30 cellular contexts compared by ENCODE assay signal in genomic region chr1:180255538-180256352, GRCh38. TPM values are rescaled to one million over a fixed set of nuclear protein-coding genes. Genes with fewer than 3 reads are reported as not detected.
DNase-seq lines count a peak whose midpoint lies in the region; ATAC-seq and TF ChIP-seq lines count a peak whose summit lies in the region.
"Had no signal": no experiment of that assay in that cellular context is flagged by ENCODE, and none has a peak within 500 bp of the region (broad histone marks: within the 10 kb centered on the region; RNA-seq: fewer than 3 reads in every experiment).

No MANE protein-coding gene starts in this region.

- H3K9ac ChIP-seq in BLaER1 treated with 17β-estradiol and CSF1 and Interleukin-3, amounts not matched to agents 10 nM and 100 nM, result no peak overlapping the region
- H3K9ac ChIP-seq in Karpas-422 (ENCODE audit: low read length), result no peak overlapping the region

- H3K27me3 Mint-ChIP-seq in dendritic cell treated with granulocyte-macrophage colony-stimulating factor and Interleukin-4, amounts not matched to agents 40 ng/mL and 50 ng/mL, for 4 days, result peaks cover 44% of the 10 kb centered on the region

- H2AFZ ChIP-seq in Karpas-422 (ENCODE audit: low read length) (no peak overlapping the region), osteoblast (ENCODE audit: low read length) (no peak overlapping the region)

- H3K27me3 ChIP-seq in BLaER1 treated with 17β-estradiol and CSF1 and Interleukin-3, amounts not matched to agents 10 nM and 100 nM, result peaks cover 0 to 24% (median 0%) of the 10 kb centered on the region in 11 experiments; a peak in 6 of 22 replicates
- H3K27me3 ChIP-seq in Karpas-422 (ENCODE audit: low read length), result no peaks in the 10 kb centered on the region
- H3K27me3 ChIP-seq in osteoblast (ENCODE audit: insufficient read depth, low read length), result peaks cover 41% of the 10 kb centered on the region
- peaks cover 0 to 79% (median 30%) of the 10 kb centered on the region in 9 donors for H3K27me3 ChIP-seq in heart left ventricle
- H3K27me3 ChIP-seq: vagina had no signal

- H3K9me3 ChIP-seq in BLaER1 treated with 17β-estradiol and CSF1 and Interleukin-3, amounts not matched to agents 10 nM and 100 nM (replicated peaks in 1 of 11), result no peaks in the 10 kb centered on the region
- H3K9me3 ChIP-seq in Karpas-422 (ENCODE audit: low read length) (no peaks in the 10 kb centered on the region), osteoblast (ENCODE audit: low read depth, low read length) (no peaks in the 10 kb centered on the region), heart left ventricle (no peaks in the 10 kb centered on the region)
- H3K9me3 ChIP-seq: gastroesophageal sphincter, left ventricle myocardium inferior, neutrophil, prostate gland, tibial artery, vagina had no signal

- no peak for TF ChIP-seq CTCF in osteoblast (IDR thresholded peaks at IDR 0.05; ENCODE audit: extremely low read depth, low read depth, low read length)
- no peak for TF ChIP-seq CTCF in heart left ventricle (IDR thresholded peaks at IDR 0.05)

- 73 to 82% (median 74%) methylated on average over 11 to 18 of the region's 18 CpGs for WGBS in heart left ventricle, 4 donors

- H3K4me1 ChIP-seq in BLaER1 treated with 17β-estradiol and CSF1 and Interleukin-3, amounts not matched to agents 10 nM and 100 nM, result peaks cover 0 to 19% (median 15%) of the 10 kb centered on the region in 10 experiments; a peak in 13 of 20 replicates
- H3K4me1 ChIP-seq in Karpas-422 (ENCODE audit: low read length) (peaks cover 9% of the 10 kb centered on the region), osteoblast (ENCODE audit: insufficient read depth, low read length) (no peaks in the 10 kb centered on the region), heart left ventricle (no peaks in the 10 kb centered on the region)
- H3K4me1 ChIP-seq: gastroesophageal sphincter, left ventricle myocardium inferior, prostate gland, tibial artery, vagina had no signal

- H3K27ac ChIP-seq in BLaER1 treated with 17β-estradiol and CSF1 and Interleukin-3, amounts not matched to agents 10 nM and 100 nM, result no peak overlapping the region
- H3K27ac ChIP-seq in Karpas-422 (ENCODE audit: low read length) (no peak overlapping the region), osteoblast (ENCODE audit: low read depth, low read length) (no peak overlapping the region), heart left ventricle (no peak overlapping the region)
- H3K27ac ChIP-seq: brain microvascular endothelial cell, gastroesophageal sphincter, left ventricle myocardium inferior, neutrophil, prostate gland, tibial artery, vagina had no signal

- no peak for ATAC-seq in heart left ventricle
- ATAC-seq: gastroesophageal sphincter had no signal

- H3K36me3 ChIP-seq in BLaER1 treated with 17β-estradiol and CSF1 and Interleukin-3, amounts not matched to agents 10 nM and 100 nM, result no peaks in the 10 kb centered on the region
- H3K36me3 ChIP-seq in Karpas-422 (ENCODE audit: insufficient read depth, low read length) (no peaks in the 10 kb centered on the region), osteoblast (ENCODE audit: insufficient read depth, low read length) (no peaks in the 10 kb centered on the region), heart left ventricle (no peaks in the 10 kb centered on the region)
- H3K36me3 ChIP-seq: brain microvascular endothelial cell, gastroesophageal sphincter, left ventricle myocardium inferior, neutrophil, prostate gland, tibial artery, vagina had no signal

- H3K9me2 ChIP-seq in Karpas-422 (replicated peaks; ENCODE audit: insufficient read depth, low read length), result no peaks in the 10 kb centered on the region

- H4K20me1 ChIP-seq in BLaER1 treated with 17β-estradiol and CSF1 and Interleukin-3, amounts not matched to agents 10 nM and 100 nM, result peaks cover 0 to 20% (median 0%) of the 10 kb centered on the region in 11 experiments; a peak in 6 of 22 replicates
- no peaks in the 10 kb centered on the region for H4K20me1 ChIP-seq in Karpas-422 (ENCODE audit: insufficient read depth, low read depth, low read length)
- no peaks in the 10 kb centered on the region for H4K20me1 ChIP-seq in osteoblast (ENCODE audit: insufficient read depth, low read length)

- H3K4me1 Mint-ChIP-seq in dendritic cell treated with granulocyte-macrophage colony-stimulating factor and Interleukin-4, amounts not matched to agents 40 ng/mL and 50 ng/mL, for 4 days (ENCODE audit: low read depth), result peaks cover 32% of the 10 kb centered on the region
- H3K4me1 Mint-ChIP-seq: activated B cell treated with CpG ODN at 0.5 μM for 24 hours; activated CD4-positive, alpha-beta T cell treated with anti-CD3 and anti-CD28 coated beads, Interleukin-2, amount 10 ng/mL, durations not matched to agents 7 days and 5 days; activated naive CD4-positive, alpha-beta T cell treated with anti-CD3 and anti-CD28 coated beads, Interleukin-2, amount 50 U/mL, for 24 hours had no signal

- DNase-seq in Karpas-422, result peak; percentile 52
- DNase-seq in osteoblast (ENCODE audit: insufficient read length, low spot score, missing footprints), result peak; percentile 68
- no peak for DNase-seq in head of caudate nucleus
- no peak for DNase-seq in DMS114 treated with DMSO at 0.1 percent for 48 hours (lab: John Stamatoyannopoulos, UW; ENCODE audit: unreplicated experiment)
- DNase-seq in heart left ventricle, result no peak
- DNase-seq in midbrain (lab: John Stamatoyannopoulos, UW), result no peak
- DNase-seq: ACHN; activated B cell treated with CpG ODN at 0.5 μM for 24 hours; activated CD4-positive, alpha-beta T cell treated with anti-CD3 and anti-CD28 coated beads, Interleukin-2, amount 10 ng/mL, durations not matched to agents 7 days and 5 days; amniotic stem cell; brain microvascular endothelial cell; COR-L47; DND-41; GF-D8; Kasumi-1; left ventricle myocardium inferior; mesendoderm; NCI-H446; stimulated activated CD4-positive, alpha-beta T cell treated with anti-CD3 and anti-CD28 coated beads, Interleukin-4, amount 100 ng/mL, for 24 hours; T-helper 9 cell had no signal

- no peaks in the 10 kb centered on the region for H3K36me3 Mint-ChIP-seq in dendritic cell treated with granulocyte-macrophage colony-stimulating factor and Interleukin-4, amounts not matched to agents 40 ng/mL and 50 ng/mL, for 4 days (ENCODE audit: low read depth)

- no peak for TF ChIP-seq POLR2A in heart left ventricle (IDR thresholded peaks at IDR 0.05)

- no peaks in the 10 kb centered on the region for H3K79me2 ChIP-seq in Karpas-422 (ENCODE audit: low read length)
- H3K79me2 ChIP-seq in osteoblast (ENCODE audit: insufficient read depth, low read length), result no peaks in the 10 kb centered on the region

- H3K4me2 ChIP-seq in BLaER1 treated with 17β-estradiol and CSF1 and Interleukin-3, amounts not matched to agents 10 nM and 100 nM, result peak overlapping the region in 6 of 11 experiments; percentile 14 to 60 (median 42); a peak in 11 of 22 replicates
- H3K4me2 ChIP-seq in Karpas-422 (ENCODE audit: low read depth, low read length, poor library complexity, severe bottlenecking), result no peak overlapping the region
- no peak overlapping the region for H3K4me2 ChIP-seq in osteoblast (ENCODE audit: insufficient read depth, low read length)

- peak overlapping the region; percentile 8 for H3K27ac Mint-ChIP-seq in dendritic cell treated with granulocyte-macrophage colony-stimulating factor and Interleukin-4, amounts not matched to agents 40 ng/mL and 50 ng/mL, for 4 days
- H3K27ac Mint-ChIP-seq: activated B cell treated with CpG ODN at 0.5 μM for 24 hours; activated CD4-positive, alpha-beta T cell treated with anti-CD3 and anti-CD28 coated beads, Interleukin-2, amount 10 ng/mL, durations not matched to agents 7 days and 5 days; activated naive CD4-positive, alpha-beta T cell treated with anti-CD3 and anti-CD28 coated beads, Interleukin-2, amount 50 U/mL, for 24 hours had no signal

- H3K9me3 Mint-ChIP-seq in dendritic cell treated with granulocyte-macrophage colony-stimulating factor and Interleukin-4, amounts not matched to agents 40 ng/mL and 50 ng/mL, for 4 days, result no peaks in the 10 kb centered on the region
- H3K9me3 Mint-ChIP-seq: activated B cell treated with CpG ODN at 0.5 μM for 24 hours; activated CD4-positive, alpha-beta T cell treated with anti-CD3 and anti-CD28 coated beads, Interleukin-2, amount 10 ng/mL, durations not matched to agents 7 days and 5 days; activated naive CD4-positive, alpha-beta T cell treated with anti-CD3 and anti-CD28 coated beads, Interleukin-2, amount 50 U/mL, for 24 hours had no signal

- intact Hi-C loops in dendritic cell treated with granulocyte-macrophage colony-stimulating factor and Interleukin-4, amounts not matched to agents 40 ng/mL and 50 ng/mL, for 4 days (cut with micrococcal nuclease), result no loop called here
- intact Hi-C loops in head of caudate nucleus (cut with DNase I), result loop anchor here (10.0 kb wide), 1 partner anchor 229 kb away; no protein-coding TSS in a partner anchor
- intact Hi-C loops in heart left ventricle (cut with DNase I), result loop anchor here in 3 of 10 donors (5.0 to 10.0 kb wide), 2 partner anchors 157 to 159 kb away; no protein-coding TSS in a partner anchor

- H3K4me3 Mint-ChIP-seq in dendritic cell treated with granulocyte-macrophage colony-stimulating factor and Interleukin-4, amounts not matched to agents 40 ng/mL and 50 ng/mL, for 4 days, result no peak overlapping the region
- H3K4me3 Mint-ChIP-seq: activated B cell treated with CpG ODN at 0.5 μM for 24 hours; activated CD4-positive, alpha-beta T cell treated with anti-CD3 and anti-CD28 coated beads, Interleukin-2, amount 10 ng/mL, durations not matched to agents 7 days and 5 days; activated naive CD4-positive, alpha-beta T cell treated with anti-CD3 and anti-CD28 coated beads, Interleukin-2, amount 50 U/mL, for 24 hours had no signal

- no peak overlapping the region for H3K4me3 ChIP-seq in BLaER1 treated with 17β-estradiol and CSF1 and Interleukin-3, amounts not matched to agents 10 nM and 100 nM
- H3K4me3 ChIP-seq in Karpas-422 (ENCODE audit: low read length) (no peak overlapping the region), osteoblast (ENCODE audit: insufficient read depth, low read length) (no peak overlapping the region), heart left ventricle (no peak overlapping the region)
- H3K4me3 ChIP-seq: gastroesophageal sphincter, left ventricle myocardium inferior, prostate gland, tibial artery, vagina had no signal

RNA-seq across cellular contexts. Expression of gene LHX4, which starts 25.7 kb away (rescaled TPM):
- not detected in 2 replicates for total RNA-seq in Karpas-422 (2014; rRNA removed; shearing (Covaris generic); ENCODE audit: low replicate concordance)
- not detected in 2 replicates for total RNA-seq in osteoblast
- not detected for total RNA-seq in heart left ventricle
- not detected for polyA plus RNA-seq in heart left ventricle
- total RNA-seq: activated B cell treated with CpG ODN at 0.5 μM for 24 hours; activated CD4-positive, alpha-beta T cell treated with anti-CD3 and anti-CD28 coated beads, Interleukin-2, amount 10 ng/mL, durations not matched to agents 7 days and 5 days; activated CD8-positive, alpha-beta memory T cell treated with anti-CD3 and anti-CD28 coated beads for 36 hours; endothelial cell of umbilical vein; gastroesophageal sphincter; left ventricle myocardium inferior; prostate gland had no signal
- polyA plus RNA-seq: endothelial cell of umbilical vein had no signal

Comparison
In these comparisons a context has a peak if more than half of its experiments do, and no peak if none do; other contexts are left out.
1. H3K4me2 ChIP-seq: peak in BLaER1 treated with 17β-estradiol and CSF1 and Interleukin-3, amounts not matched to agents 10 nM and 100 nM (6 of 11); none in Karpas-422 (single experiment) and osteoblast (single experiment).
2. DNase-seq: peak in Karpas-422 (single experiment) and osteoblast (single experiment); none in head of caudate nucleus (0 of 42), DMS114 treated with DMSO at 0.1 percent for 48 hours (single experiment), heart left ventricle (0 of 5) and midbrain (single experiment).